Comparison of ENCODE assay signal across 28 cellular contexts in genomic region chr10:33236916-33237315, GRCh38.
DNase-seq lines count a peak whose midpoint lies in the region; ATAC-seq, FAIRE-seq and TF ChIP-seq lines count a peak whose summit lies in the region.
"Had no signal": no experiment of that assay in that cellular context is flagged by ENCODE, and none has a peak within 500 bp of the region (broad histone marks: within the 10 kb centered on the region; RNA-seq: fewer than 3 reads in every experiment).

No MANE protein-coding gene starts in this region.

- no peaks in the 10 kb centered on the region for H3K9me3 Mint-ChIP-seq in Caco-2 (ENCODE audit: unreplicated experiment)
- H3K9me3 Mint-ChIP-seq in progenitor cell of endocrine pancreas (ENCODE audit: low read depth) = no peaks in the 10 kb centered on the region
- H3K9me3 Mint-ChIP-seq: stimulated activated memory B cell treated with anti-CD40 and anti-IgM and Interleukin-4, amounts not matched to agents 10 μg/mL and 1 μg/mL and 100 μg/mL, for 72 hours had no signal

- 0 out of 2 replicates have a peak overlapping the region, but pooled peaks have one; percentile 50 for H3K4me2 ChIP-seq in PC-3 (ENCODE audit: low read length)
- H3K4me2 ChIP-seq in endothelial cell of umbilical vein (ENCODE audit: insufficient read depth, low read length) = no peak overlapping the region

- H3K9ac ChIP-seq in PC-3 (ENCODE audit: low read length) = peak overlapping the region; percentile 63
- H3K9ac ChIP-seq in endothelial cell of umbilical vein (replicated peaks; ENCODE audit: extremely low read depth, insufficient read depth, low read length) = no peak overlapping the region

- H3F3A ChIP-seq in PC-3 (ENCODE audit: low read length, unreplicated experiment) = peaks cover 30% of the 10 kb centered on the region

- intact Hi-C loops in Caco-2 (cut with micrococcal nuclease; ENCODE audit: unreplicated experiment) (loop anchor here (1.0 kb wide), 1 partner anchor 41 kb away; no protein-coding TSS in a partner anchor), PC-3 (cut with micrococcal nuclease) (no loop called here), endothelial cell of umbilical vein (cut with micrococcal nuclease) (no loop called here), ascending aorta (cut with DNase I) (no loop called here)

- H3K36me3 ChIP-seq in Caco-2 (ENCODE audit: control insufficient read depth, insufficient read depth, low read length) = no peaks in the 10 kb centered on the region
- peaks cover 70% of the 10 kb centered on the region for H3K36me3 ChIP-seq in PC-3 (ENCODE audit: low read depth, low read length)
- peaks cover 2 to 5% of the 10 kb centered on the region in 2 experiments for H3K36me3 ChIP-seq in endothelial cell of umbilical vein (ENCODE audit: control insufficient read depth in 2 of 2, extremely low read depth in 1 of 2, insufficient read depth in 2 of 2, low read length in 2 of 2)
- no peaks in the 10 kb centered on the region for H3K36me3 ChIP-seq in ascending aorta
- H3K36me3 ChIP-seq: neutrophil, thoracic aorta had no signal

- no TSS peak for BruUV-seq in Caco-2 (replicated peaks; lab: Mats Ljungman, UMichigan)
- BruUV-seq in PC-3 (replicated peaks; lab: Mats Ljungman, UMichigan) = no TSS peak
- no TSS peak for BruUV-seq in endothelial cell of umbilical vein (replicated peaks; lab: Mats Ljungman, UMichigan)

- no peaks in the 10 kb centered on the region for H3K27me3 ChIP-seq in Caco-2 (replicated peaks; ENCODE audit: control insufficient read depth, insufficient read depth, low read length)
- no peaks in the 10 kb centered on the region for H3K27me3 ChIP-seq in PC-3 (ENCODE audit: low read length)
- no peaks in the 10 kb centered on the region for H3K27me3 ChIP-seq in endothelial cell of umbilical vein (ENCODE audit: control insufficient read depth in 2 of 2, insufficient read depth in 2 of 2, low read length in 2 of 2)
- H3K27me3 ChIP-seq in ascending aorta = no peaks in the 10 kb centered on the region
- H3K27me3 ChIP-seq: neutrophil, spleen had no signal

- H3K9me3 ChIP-seq in Caco-2 = no peaks in the 10 kb centered on the region
- H3K9me3 ChIP-seq in PC-3 (ENCODE audit: low read length) = no peaks in the 10 kb centered on the region
- H3K9me3 ChIP-seq in endothelial cell of umbilical vein (replicated peaks; ENCODE audit: control insufficient read depth, insufficient read depth, low read length) = no peaks in the 10 kb centered on the region
- no peaks in the 10 kb centered on the region for H3K9me3 ChIP-seq in ascending aorta
- H3K9me3 ChIP-seq: neutrophil, spleen, thoracic aorta had no signal

- H3K9me1 ChIP-seq in endothelial cell of umbilical vein (replicated peaks; ENCODE audit: control insufficient read depth, extremely low read depth, insufficient read depth, low read length) = no peaks in the 10 kb centered on the region

- H3K27me3 Mint-ChIP-seq in Caco-2 (ENCODE audit: insufficient read depth, unreplicated experiment) (no peaks in the 10 kb centered on the region), progenitor cell of endocrine pancreas (no peaks in the 10 kb centered on the region)
- H3K27me3 Mint-ChIP-seq: activated naive CD8-positive, alpha-beta T cell; stimulated activated memory B cell treated with anti-CD40 and anti-IgM and Interleukin-4, amounts not matched to agents 10 μg/mL and 1 μg/mL and 100 μg/mL, for 72 hours had no signal

- DNase-seq in Caco-2 (no peak), PC-3 (no peak), endothelial cell of umbilical vein (ENCODE audit: low read depth, low spot score) (no peak), progenitor cell of endocrine pancreas (ENCODE audit: low spot score, unreplicated experiment) (no peak), ascending aorta (ENCODE audit: low spot score in 2 of 2) (no peak), NCI-H128 (lab: John Stamatoyannopoulos, UW; ENCODE audit: unreplicated experiment) (no peak), AML-193 (lab: John Stamatoyannopoulos, UW) (no peak)
- DNase-seq: activated CD4-positive, alpha-beta T cell treated with anti-CD3 and anti-CD28 coated beads, Interleukin-2, amount 50 U/mL, for 4 hours; activated CD4-positive, CD25-positive, alpha-beta regulatory T cell; aorta; CD4-positive, CD25-positive, alpha-beta regulatory T cell; effector CD4-positive, alpha-beta T cell; islet precursor cell; NCI-H1105; NCI-H2081 treated with DMSO at 0.1 percent for 48 hours; NCI-H345; NCI-H82; SHP77 treated with DMSO at 0.1 percent for 48 hours; spleen; stimulated activated CD4-positive, alpha-beta T cell treated with anti-CD3 and anti-CD28 coated beads, Interleukin-4, amount 100 ng/mL, for 1 hour; SW 1271; T1000 had no signal

- dilution Hi-C loops in endothelial cell of umbilical vein (cut with MboI; ENCODE audit: extremely low pct_ligation_motif_present, low sequenced_read_pairs) = no loop called here

- H3K27ac ChIP-seq in PC-3 (ENCODE audit: low read length) (peak overlapping the region; percentile 66), endothelial cell of umbilical vein (ENCODE audit: insufficient read depth, low read depth, low read length) (peak overlapping the region; percentile 99), ascending aorta (no peak overlapping the region)
- H3K27ac ChIP-seq: neutrophil, thoracic aorta had no signal

- H3K4me1 Mint-ChIP-seq in Caco-2 (ENCODE audit: low read depth, unreplicated experiment) = peaks cover 49% of the 10 kb centered on the region
- H3K4me1 Mint-ChIP-seq in progenitor cell of endocrine pancreas (ENCODE audit: low read depth) = peaks cover 63% of the 10 kb centered on the region
- H3K4me1 Mint-ChIP-seq: CD4-positive, CD25-positive, alpha-beta regulatory T cell had no signal

- peak overlapping the region; percentile 88 for H3K27ac Mint-ChIP-seq in Caco-2 (ENCODE audit: unreplicated experiment)
- peak overlapping the region; percentile 62 for H3K27ac Mint-ChIP-seq in progenitor cell of endocrine pancreas
- H3K27ac Mint-ChIP-seq: activated naive CD8-positive, alpha-beta T cell; stimulated activated memory B cell treated with anti-CD40 and anti-IgM and Interleukin-4, amounts not matched to agents 10 μg/mL and 1 μg/mL and 100 μg/mL, for 72 hours had no signal

- H3K4me3 ChIP-seq in Caco-2 (ENCODE audit: low read depth, low read length) (no peak overlapping the region), PC-3 (ENCODE audit: low read length) (no peak overlapping the region), endothelial cell of umbilical vein (replicated peaks in 1 of 3; ENCODE audit: insufficient read depth in 1 of 3, low read depth in 1 of 3, low read length in 3 of 3) (no peak overlapping the region), ascending aorta (no peak overlapping the region)
- H3K4me3 ChIP-seq: spleen, thoracic aorta had no signal

- FAIRE-seq in endothelial cell of umbilical vein (lab: Jason Lieb, UNC) = no peak

- peaks cover 40% of the 10 kb centered on the region for H3K79me2 ChIP-seq in PC-3 (ENCODE audit: low read length)
- peaks cover 20% of the 10 kb centered on the region for H3K79me2 ChIP-seq in endothelial cell of umbilical vein (ENCODE audit: control insufficient read depth, insufficient read depth, low read length)

- peaks cover 76% of the 10 kb centered on the region for H3K4me1 ChIP-seq in Caco-2
- peaks cover 61% of the 10 kb centered on the region for H3K4me1 ChIP-seq in PC-3 (ENCODE audit: insufficient read depth, low read length)
- H3K4me1 ChIP-seq in endothelial cell of umbilical vein (ENCODE audit: control insufficient read depth, extremely low read depth, insufficient read depth, low read length) = peaks cover 52% of the 10 kb centered on the region
- peaks cover 0 to 6% of the 10 kb centered on the region in 2 donors for H3K4me1 ChIP-seq in ascending aorta

- no peaks in the 10 kb centered on the region for H3K9me2 ChIP-seq in PC-3 (replicated peaks; ENCODE audit: low read length)

- no peak overlapping the region for H2AFZ ChIP-seq in PC-3 (ENCODE audit: low read length)
- no peak overlapping the region for H2AFZ ChIP-seq in endothelial cell of umbilical vein (ENCODE audit: low read depth, low read length)

- no peaks in the 10 kb centered on the region for H4K20me1 ChIP-seq in PC-3 (ENCODE audit: low read length)
- H4K20me1 ChIP-seq in endothelial cell of umbilical vein (replicated peaks; ENCODE audit: control insufficient read depth, extremely low read depth, insufficient read depth, low read length) = no peaks in the 10 kb centered on the region

- H3K4me3 Mint-ChIP-seq in Caco-2 (ENCODE audit: unreplicated experiment) = no peak overlapping the region
- H3K4me3 Mint-ChIP-seq in progenitor cell of endocrine pancreas (ENCODE audit: low read depth) = no peak overlapping the region
- H3K4me3 Mint-ChIP-seq: activated naive CD8-positive, alpha-beta T cell; CD4-positive, CD25-positive, alpha-beta regulatory T cell; stimulated activated memory B cell treated with anti-CD40 and anti-IgM and Interleukin-4, amounts not matched to agents 10 μg/mL and 1 μg/mL and 100 μg/mL, for 72 hours had no signal

- H3K36me3 Mint-ChIP-seq in Caco-2 (ENCODE audit: insufficient read depth, unreplicated experiment) (peaks cover 65% of the 10 kb centered on the region), progenitor cell of endocrine pancreas (ENCODE audit: insufficient read depth) (peaks cover 4% of the 10 kb centered on the region)
- H3K36me3 Mint-ChIP-seq: activated naive CD8-positive, alpha-beta T cell; CD4-positive, CD25-positive, alpha-beta regulatory T cell; stimulated activated memory B cell treated with anti-CD40 and anti-IgM and Interleukin-4, amounts not matched to agents 10 μg/mL and 1 μg/mL and 100 μg/mL, for 72 hours had no signal

- CTCF ChIA-PET in Caco-2 (lab: Charles Lee) (no interaction called here), PC-3 (lab: Charles Lee) (interaction anchor here (1.1 kb wide), 1 partner anchor 36 kb away, joined by 6 read pairs; no protein-coding TSS in a partner anchor), endothelial cell of umbilical vein (lab: Charles Lee) (interaction anchor here (1.2 kb wide), 1 partner anchor 13 kb away, joined by 5 read pairs; no protein-coding TSS in a partner anchor)

- ATAC-seq in PC-3 (no peak), HG02642 (IDR thresholded peaks at IDR 0.05; ENCODE audit: poor library complexity, unreplicated experiment) (no peak)
- ATAC-seq: esophagus mucosa; stimulated activated memory B cell treated with anti-CD40 and anti-IgM and Interleukin-4, amounts not matched to agents 10 μg/mL and 1 μg/mL and 100 μg/mL, for 72 hours had no signal

- no peak for TF ChIP-seq CTCF in Caco-2 (IDR thresholded peaks at IDR 0.05; ENCODE audit: insufficient read depth in 1 of 2, low read depth in 1 of 2, low read length in 1 of 2, severe bottlenecking in 1 of 2, unreplicated experiment in 1 of 2)
- TF ChIP-seq CTCF in PC-3 (conservative IDR thresholded peaks at IDR 0.05; ENCODE audit: low read depth, low read length) = no peak
- TF ChIP-seq CTCF in endothelial cell of umbilical vein (IDR thresholded peaks at IDR 0.05; ENCODE audit: extremely low read depth in 1 of 2, insufficient read depth in 1 of 2, low read depth in 1 of 2, low read length in 2 of 2) = no peak
- TF ChIP-seq CTCF in progenitor cell of endocrine pancreas (IDR thresholded peaks at IDR 0.05; ENCODE audit: unreplicated experiment) = no peak
- no peak for TF ChIP-seq CTCF in ascending aorta (IDR thresholded peaks at IDR 0.05)

- no peak for TF ChIP-seq POLR2A in endothelial cell of umbilical vein (IDR thresholded peaks at IDR 0.05; ENCODE audit: low read depth, low read length)

- POLR2A ChIA-PET in Caco-2 (lab: Charles Lee) (no interaction called here), PC-3 (lab: Charles Lee; ENCODE audit: unreplicated experiment) (no interaction called here), endothelial cell of umbilical vein (lab: Charles Lee) (no interaction called here)

Comparison
In these comparisons a context has a peak if more than half of its experiments do, and no peak if none do; other contexts are left out.
1. H3K27ac ChIP-seq: peak in PC-3 (single experiment) and endothelial cell of umbilical vein (single experiment); none in ascending aorta (0 of 2).